In the genomic region with DNA sequence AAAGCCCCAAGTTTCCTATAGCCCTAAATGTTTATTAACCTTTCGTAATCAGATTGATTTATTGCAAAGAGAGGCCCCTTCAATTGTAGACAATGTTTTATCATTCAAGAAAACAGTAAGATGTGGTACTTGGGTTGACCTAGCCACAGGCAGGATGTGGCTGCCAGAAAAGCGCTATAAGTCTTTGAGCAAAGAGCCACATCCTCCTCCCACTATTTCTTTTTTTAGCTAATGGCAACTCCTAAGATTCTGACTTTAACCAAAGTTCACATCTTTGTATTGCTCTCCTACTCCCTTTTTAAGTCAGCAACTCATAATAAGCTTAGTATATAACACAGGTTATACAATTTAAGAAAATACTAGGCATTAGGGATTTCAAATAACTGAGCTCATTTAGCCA, we compare ENCODE assay signal across 8 cellular contexts.
A peak's percentile ranks its signal among the peaks of the same experiment; 100 is the strongest.
DNase-seq lines count a peak whose midpoint lies in the region; ATAC-seq lines count a peak whose summit lies in the region.

No MANE protein-coding gene starts in this region.

- peak; percentile 85 for ATAC-seq in GM18502 (IDR thresholded peaks at IDR 0.05; ENCODE audit: poor library complexity, unreplicated experiment)
- ATAC-seq in HG02798 (IDR thresholded peaks at IDR 0.05; ENCODE audit: poor library complexity, unreplicated experiment), result peak; percentile 77
- ATAC-seq in stimulated activated naive CD8-positive, alpha-beta T cell treated with anti-CD3 and anti-CD28 coated beads, Interleukin-15, amount 100 ng/mL, for 72 hours, result peak; percentile 94

- H3K9me3 Mint-ChIP-seq in stimulated activated naive CD8-positive, alpha-beta T cell treated with anti-CD3 and anti-CD28 coated beads, Interleukin-15, amount 100 ng/mL, for 72 hours, result no peaks in the 10 kb centered on the region

- intact Hi-C loops in posterior cingulate gyrus (cut with DNase I), result no loop called here

- DNase-seq in RPMI8226 (peak; percentile 4), posterior cingulate gyrus (no peak), iPS-NIHi11 (ENCODE audit: low spot score) (no peak), HT-29 (ENCODE audit: low spot score) (no peak)
- peak; percentile 76 for DNase-seq in central memory CD4-positive, alpha-beta T cell
- peak; percentile 55 to 77 for DNase-seq in stimulated activated naive CD8-positive, alpha-beta T cell treated with anti-CD3 and anti-CD28 coated beads, Interleukin-15, amount 100 ng/mL, for 72 hours

- peak overlapping the region; percentile 67 to 73 for H3K4me3 Mint-ChIP-seq in stimulated activated naive CD8-positive, alpha-beta T cell treated with anti-CD3 and anti-CD28 coated beads, Interleukin-15, amount 100 ng/mL, for 72 hours

- peaks cover 47% of the 10 kb centered on the region for H3K4me1 Mint-ChIP-seq in stimulated activated naive CD8-positive, alpha-beta T cell treated with anti-CD3 and anti-CD28 coated beads, Interleukin-15, amount 100 ng/mL, for 72 hours

- peak overlapping the region in 1 of 2 donors; percentile 27 for H3K27ac Mint-ChIP-seq in stimulated activated naive CD8-positive, alpha-beta T cell treated with anti-CD3 and anti-CD28 coated beads, Interleukin-15, amount 100 ng/mL, for 72 hours

- peaks cover 32% of the 10 kb centered on the region for H3K27me3 Mint-ChIP-seq in stimulated activated naive CD8-positive, alpha-beta T cell treated with anti-CD3 and anti-CD28 coated beads, Interleukin-15, amount 100 ng/mL, for 72 hours

Comparison
In these comparisons a context has a peak if more than half of its experiments do, and no peak if none do; other contexts are left out.
1. DNase-seq: peak in RPMI8226 (single experiment), central memory CD4-positive, alpha-beta T cell (single experiment) and stimulated activated naive CD8-positive, alpha-beta T cell treated with anti-CD3 and anti-CD28 coated beads, Interleukin-15, amount 100 ng/mL, for 72 hours (2 of 2); none in posterior cingulate gyrus (0 of 10), iPS-NIHi11 (single experiment) and HT-29 (single experiment).
2. Peak in every context shown above with its lines, with median percentiles within 50 percentile points of each other: ATAC-seq.